Comparison of ENCODE assay signal across 1 cellular context in genomic region chr1:152906023-152906565, GRCh38.
TF ChIP-seq lines count a peak whose summit lies in the region.

No MANE protein-coding gene starts in this region.

TF ChIP-seq in K562, 482 proteins besides CTCF, POLR2A, EP300 and RAD21:
- TF ChIP-seq ATF3 (IDR thresholded peaks at IDR 0.05) (peak; percentile 47), ATF3 (CRISPR knock-in tag; conservative IDR thresholded peaks at IDR 0.05) (no peak), CBX5 (IDR thresholded peaks at IDR 0.05; ENCODE audit: borderline replicate concordance, low read depth) (no peak)
